8 cellular contexts compared by ENCODE assay signal in the genomic region with DNA sequence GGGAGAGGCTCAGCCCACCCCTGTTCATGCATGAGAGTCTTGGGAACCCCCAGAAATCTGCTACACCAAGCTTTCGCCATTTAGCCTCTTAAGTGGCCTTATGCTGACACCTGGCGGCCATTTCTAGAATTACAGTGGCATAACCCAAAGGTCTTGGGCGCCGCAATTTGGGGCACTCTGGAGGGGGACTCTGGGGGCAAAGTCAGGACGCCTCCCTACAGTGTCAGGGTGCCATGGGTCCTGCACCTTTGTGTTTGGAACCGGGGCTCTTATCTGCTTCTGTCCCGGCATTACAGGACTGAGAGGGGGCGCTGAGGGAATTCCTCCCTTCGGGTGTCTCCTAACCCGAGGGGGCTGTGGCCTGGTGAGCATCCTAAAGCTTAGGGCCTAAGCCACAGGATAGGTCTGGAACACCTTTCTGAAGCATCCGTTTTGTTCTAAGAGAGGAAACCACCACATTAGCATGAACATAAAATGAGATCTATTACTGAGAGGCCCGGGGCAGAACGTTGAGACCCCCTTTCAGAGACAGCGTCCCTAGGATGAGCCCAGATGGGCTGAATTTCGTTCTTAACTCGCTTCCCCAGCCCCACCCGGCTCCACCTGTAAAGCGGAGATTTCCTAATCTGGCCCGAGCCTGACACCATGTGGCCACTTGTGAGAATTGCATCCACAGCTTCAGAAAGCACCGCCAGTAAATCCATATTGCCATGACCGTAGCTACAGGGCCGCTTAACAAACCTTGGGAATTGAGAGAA. TPM values are rescaled to one million over a fixed set of nuclear protein-coding genes. Genes with fewer than 3 reads are reported as not detected.
DNase-seq lines count a peak whose midpoint lies in the region; ATAC-seq and TF ChIP-seq lines count a peak whose summit lies in the region.

No MANE protein-coding gene starts in this region.

- H3K9ac ChIP-seq in BLaER1 treated with 17β-estradiol and CSF1 and Interleukin-3, amounts not matched to agents 10 nM and 100 nM = peak overlapping the region in 2 of 11 experiments; percentile 23 to 45; a peak in 1 of 22 replicates

- TF ChIP-seq CTCF in HFF-Myc (IDR thresholded peaks at IDR 0.05; ENCODE audit: low read depth, low read length, missing control alignments) = peak; percentile 84

- no peak overlapping the region for H3K27ac ChIP-seq in BLaER1 treated with 17β-estradiol and CSF1 and Interleukin-3, amounts not matched to agents 10 nM and 100 nM
- no peak overlapping the region for H3K27ac ChIP-seq in effector memory CD4-positive, alpha-beta T cell (ENCODE audit: insufficient read depth, low read length, poor library complexity, severe bottlenecking)

- no peaks in the 10 kb centered on the region for H3K36me3 ChIP-seq in BLaER1 treated with 17β-estradiol and CSF1 and Interleukin-3, amounts not matched to agents 10 nM and 100 nM
- H3K36me3 ChIP-seq in effector memory CD4-positive, alpha-beta T cell (ENCODE audit: control insufficient read depth, insufficient read depth, low read length) = no peaks in the 10 kb centered on the region

- CTCF ChIA-PET in activated CD8-positive, alpha-beta T cell treated with anti-CD3 and anti-CD28 coated beads, Interleukin-2, amount 10 ng/mL, durations not matched to agents 7 days and 5 days (lab: Charles Lee) = interaction anchor here (0.6 to 10.2 kb wide), 43 partner anchors 9 to 605 kb away, joined by 3 to 261 read pairs (median 5); a partner anchor contains a TSS

- peak; percentile 70 for ATAC-seq in activated CD8-positive, alpha-beta T cell treated with anti-CD3 and anti-CD28 coated beads, Interleukin-2, amount 10 ng/mL, durations not matched to agents 7 days and 5 days
- no peak for ATAC-seq in HG03139 (IDR thresholded peaks at IDR 0.05; ENCODE audit: unreplicated experiment)

- H3K4me1 ChIP-seq in BLaER1 treated with 17β-estradiol and CSF1 and Interleukin-3, amounts not matched to agents 10 nM and 100 nM = peaks cover 4 to 24% (median 14%) of the 10 kb centered on the region in 10 experiments; a peak in 18 of 20 replicates
- H3K4me1 ChIP-seq in effector memory CD4-positive, alpha-beta T cell (ENCODE audit: control insufficient read depth, insufficient read depth, low read length, poor library complexity, severe bottlenecking) = peaks cover 5% of the 10 kb centered on the region

- DNase-seq in HFF-Myc (ENCODE audit: extremely low read depth, low read depth) (no peak), NCI-H82 treated with DMSO at 0.1 percent for 48 hours (lab: John Stamatoyannopoulos, UW; ENCODE audit: unreplicated experiment) (peak; percentile 2), medulla oblongata (ENCODE audit: extremely low spot score) (peak; percentile 81)
- peak; percentile 87 for DNase-seq in activated CD8-positive, alpha-beta T cell treated with anti-CD3 and anti-CD28 coated beads, Interleukin-2, amount 10 ng/mL, durations not matched to agents 7 days and 5 days
- DNase-seq in effector memory CD4-positive, alpha-beta T cell = peak; percentile 57 to 71 (median 64)
- peak; percentile 58 for DNase-seq in stimulated activated CD8-positive, alpha-beta memory T cell treated with anti-CD3 and anti-CD28 coated beads, Interleukin-15, amount 100 ng/mL, for 24 hours (ENCODE audit: low read depth)

- no peaks in the 10 kb centered on the region for H3K9me3 Mint-ChIP-seq in activated CD8-positive, alpha-beta T cell treated with anti-CD3 and anti-CD28 coated beads, Interleukin-2, amount 10 ng/mL, durations not matched to agents 7 days and 5 days (ENCODE audit: insufficient read depth)

- peaks cover 45 to 49% (median 46%) of the 10 kb centered on the region in 11 experiments for H3K27me3 ChIP-seq in BLaER1 treated with 17β-estradiol and CSF1 and Interleukin-3, amounts not matched to agents 10 nM and 100 nM
- peaks cover 19% of the 10 kb centered on the region for H3K27me3 ChIP-seq in effector memory CD4-positive, alpha-beta T cell (replicated peaks; ENCODE audit: control insufficient read depth, insufficient read depth, low read length, poor library complexity, severe bottlenecking)

- H3K27me3 Mint-ChIP-seq in activated CD8-positive, alpha-beta T cell treated with anti-CD3 and anti-CD28 coated beads, Interleukin-2, amount 10 ng/mL, durations not matched to agents 7 days and 5 days (ENCODE audit: low read depth) = peaks cover 27% of the 10 kb centered on the region

- POLR2A ChIA-PET in activated CD8-positive, alpha-beta T cell treated with anti-CD3 and anti-CD28 coated beads, Interleukin-2, amount 10 ng/mL, durations not matched to agents 7 days and 5 days (lab: Charles Lee) = interaction anchor here (0.6 to 0.8 kb wide), 2 partner anchors 116 to 501 kb away, joined by 3 read pairs; no protein-coding TSS in a partner anchor

- H4K20me1 ChIP-seq in BLaER1 treated with 17β-estradiol and CSF1 and Interleukin-3, amounts not matched to agents 10 nM and 100 nM = peaks cover 0 to 38% (median 7%) of the 10 kb centered on the region in 11 experiments; a peak in 7 of 22 replicates

- peak overlapping the region in 2 of 10 experiments; percentile 25 to 31; a peak in 2 of 20 replicates for H3K4me3 ChIP-seq in BLaER1 treated with 17β-estradiol and CSF1 and Interleukin-3, amounts not matched to agents 10 nM and 100 nM
- H3K4me3 ChIP-seq in HFF-Myc (replicated peaks; ENCODE audit: low read depth, low read length) = no peak overlapping the region
- H3K4me3 ChIP-seq in effector memory CD4-positive, alpha-beta T cell (ENCODE audit: insufficient read depth, low read depth, low read length, poor library complexity, severe bottlenecking) = peak overlapping the region; percentile 22

- H3K27ac Mint-ChIP-seq in activated CD8-positive, alpha-beta T cell treated with anti-CD3 and anti-CD28 coated beads, Interleukin-2, amount 10 ng/mL, durations not matched to agents 7 days and 5 days = no peak overlapping the region

- H3K36me3 Mint-ChIP-seq in activated CD8-positive, alpha-beta T cell treated with anti-CD3 and anti-CD28 coated beads, Interleukin-2, amount 10 ng/mL, durations not matched to agents 7 days and 5 days (ENCODE audit: low read depth) = no peaks in the 10 kb centered on the region

- peak overlapping the region; percentile 34 to 96 (median 61) for H3K4me2 ChIP-seq in BLaER1 treated with 17β-estradiol and CSF1 and Interleukin-3, amounts not matched to agents 10 nM and 100 nM

- peaks cover 5% of the 10 kb centered on the region for H3K4me1 Mint-ChIP-seq in activated CD8-positive, alpha-beta T cell treated with anti-CD3 and anti-CD28 coated beads, Interleukin-2, amount 10 ng/mL, durations not matched to agents 7 days and 5 days (ENCODE audit: low read depth)

- no peaks in the 10 kb centered on the region for H3K9me3 ChIP-seq in BLaER1 treated with 17β-estradiol and CSF1 and Interleukin-3, amounts not matched to agents 10 nM and 100 nM (replicated peaks in 1 of 11)
- H3K9me3 ChIP-seq in effector memory CD4-positive, alpha-beta T cell (ENCODE audit: control insufficient read depth, low read length) = no peaks in the 10 kb centered on the region

- H3K4me3 Mint-ChIP-seq in activated CD8-positive, alpha-beta T cell treated with anti-CD3 and anti-CD28 coated beads, Interleukin-2, amount 10 ng/mL, durations not matched to agents 7 days and 5 days = no peak overlapping the region

RNA-seq across cellular contexts. Expression of a gene that starts 9.3 kb away (rescaled TPM):
- not detected for total RNA-seq in activated CD8-positive, alpha-beta T cell treated with anti-CD3 and anti-CD28 coated beads, Interleukin-2, amount 10 ng/mL, durations not matched to agents 7 days and 5 days

RNA-seq across cellular contexts. Expression of a gene that starts 12.5 kb away (rescaled TPM):
- not detected for total RNA-seq in activated CD8-positive, alpha-beta T cell treated with anti-CD3 and anti-CD28 coated beads, Interleukin-2, amount 10 ng/mL, durations not matched to agents 7 days and 5 days

RNA-seq across cellular contexts. Expression of a gene that starts 19.9 kb away (rescaled TPM):
- not detected for total RNA-seq in activated CD8-positive, alpha-beta T cell treated with anti-CD3 and anti-CD28 coated beads, Interleukin-2, amount 10 ng/mL, durations not matched to agents 7 days and 5 days
